ENCODE assay signal across 16 cellular contexts in genomic region chr3:57696861-57697321, GRCh38. TPM values are rescaled to one million over a fixed set of nuclear protein-coding genes. Genes with fewer than 3 reads are reported as not detected.
DNase-seq lines count a peak whose midpoint lies in the region; ATAC-seq and TF ChIP-seq lines count a peak whose summit lies in the region.
"Had no signal": no experiment of that assay in that cellular context is flagged by ENCODE, and none has a peak within 500 bp of the region (broad histone marks: within the 10 kb centered on the region; RNA-seq: fewer than 3 reads in every experiment).

No MANE protein-coding gene starts in this region.

- no peak overlapping the region for H3K4me3 Mint-ChIP-seq in Calu3 (ENCODE audit: low read depth, unreplicated experiment)
- H3K4me3 Mint-ChIP-seq in T-helper 2 cell treated with Interferon-gamma antibody and Interleukin-4, amounts not matched to agents 5 μg/mL and 100 μg/mL, for 36 hours = no peak overlapping the region
- H3K4me3 Mint-ChIP-seq: activated B cell treated with CpG ODN at 0.5 μM for 24 hours; activated naive CD4-positive, alpha-beta T cell treated with anti-CD3 and anti-CD28 coated beads, Interleukin-2, amount 50 U/mL, for 24 hours; memory B cell had no signal

- intact Hi-C loops in Calu3 (cut with micrococcal nuclease; ENCODE audit: unreplicated experiment) = no loop called here

- TF ChIP-seq CTCF in Calu3 (IDR thresholded peaks at IDR 0.05; ENCODE audit: unreplicated experiment) = no peak
- no peak for TF ChIP-seq CTCF in cardiac fibroblast (IDR thresholded peaks at IDR 0.05; ENCODE audit: low read depth, low read length)
- no peak for TF ChIP-seq CTCF in omental fat pad (IDR thresholded peaks at IDR 0.05)

- BruUV-seq in Calu3 (replicated peaks; lab: Mats Ljungman, UMichigan) = no TSS peak

- peak; percentile 5 for ATAC-seq in omental fat pad (ENCODE audit: low FRiP score)
- ATAC-seq in GM19351 (IDR thresholded peaks at IDR 0.05; ENCODE audit: unreplicated experiment) = no peak

- DNase-seq in Calu3 (peak; percentile 10), NCI-H226 (peak; percentile 90), cardiac fibroblast (ENCODE audit: low read depth in 2 of 2) (peak; percentile 10 to 40), omental fat pad (ENCODE audit: low spot score) (no peak), NCI-H774 (lab: John Stamatoyannopoulos, UW) (no peak), hippocampal formation (lab: John Stamatoyannopoulos, UW) (no peak)
- no peak for DNase-seq in T-helper 2 cell treated with Interferon-gamma antibody and Interleukin-4, amounts not matched to agents 5 μg/mL and 100 μg/mL, for 36 hours (ENCODE audit: low spot score)
- DNase-seq: activated B cell treated with CpG ODN at 0.5 μM for 24 hours; activated CD8-positive, alpha-beta memory T cell treated with anti-CD3 and anti-CD28 coated beads, Interleukin-2, amount 50 U/mL, for 4 hours; KG1; NCI-H2081 treated with DMSO at 0.1 percent for 48 hours; nucleus accumbens had no signal

- H3K27me3 Mint-ChIP-seq in Calu3 (ENCODE audit: unreplicated experiment) = no peaks in the 10 kb centered on the region
- peaks cover 3% of the 10 kb centered on the region for H3K27me3 Mint-ChIP-seq in T-helper 2 cell treated with Interferon-gamma antibody and Interleukin-4, amounts not matched to agents 5 μg/mL and 100 μg/mL, for 36 hours (ENCODE audit: low read depth)
- H3K27me3 Mint-ChIP-seq: activated B cell treated with CpG ODN at 0.5 μM for 24 hours; activated naive CD4-positive, alpha-beta T cell treated with anti-CD3 and anti-CD28 coated beads, Interleukin-2, amount 50 U/mL, for 24 hours; memory B cell had no signal

- CTCF ChIA-PET in Calu3 (lab: Charles Lee) = interaction anchor here (1.4 kb wide), 1 partner anchor 10 kb away, joined by 7 read pairs; no protein-coding TSS in a partner anchor

- no peaks in the 10 kb centered on the region for H3K9me3 Mint-ChIP-seq in Calu3 (ENCODE audit: low read depth, unreplicated experiment)
- H3K9me3 Mint-ChIP-seq in T-helper 2 cell treated with Interferon-gamma antibody and Interleukin-4, amounts not matched to agents 5 μg/mL and 100 μg/mL, for 36 hours = no peaks in the 10 kb centered on the region
- H3K9me3 Mint-ChIP-seq: activated B cell treated with CpG ODN at 0.5 μM for 24 hours; activated naive CD4-positive, alpha-beta T cell treated with anti-CD3 and anti-CD28 coated beads, Interleukin-2, amount 50 U/mL, for 24 hours; memory B cell had no signal

- H3K4me1 Mint-ChIP-seq in Calu3 (ENCODE audit: low read depth, unreplicated experiment) = peaks cover 6% of the 10 kb centered on the region
- H3K4me1 Mint-ChIP-seq in T-helper 2 cell treated with Interferon-gamma antibody and Interleukin-4, amounts not matched to agents 5 μg/mL and 100 μg/mL, for 36 hours (ENCODE audit: low read depth) = peaks cover 1% of the 10 kb centered on the region
- H3K4me1 Mint-ChIP-seq: activated naive CD4-positive, alpha-beta T cell treated with anti-CD3 and anti-CD28 coated beads, Interleukin-2, amount 50 U/mL, for 24 hours; memory B cell had no signal

- H3K4me3 ChIP-seq in cardiac fibroblast (replicated peaks in 1 of 2; ENCODE audit: low read depth in 2 of 2, low read length in 2 of 2) = no peak overlapping the region
- H3K4me3 ChIP-seq: HAP-1 had no signal

- peaks cover 19% of the 10 kb centered on the region for H3K36me3 Mint-ChIP-seq in Calu3 (ENCODE audit: insufficient read depth, unreplicated experiment)
- peaks cover 2% of the 10 kb centered on the region for H3K36me3 Mint-ChIP-seq in T-helper 2 cell treated with Interferon-gamma antibody and Interleukin-4, amounts not matched to agents 5 μg/mL and 100 μg/mL, for 36 hours (ENCODE audit: low read depth)
- H3K36me3 Mint-ChIP-seq: activated naive CD4-positive, alpha-beta T cell treated with anti-CD3 and anti-CD28 coated beads, Interleukin-2, amount 50 U/mL, for 24 hours; memory B cell had no signal

- H3K27ac Mint-ChIP-seq in Calu3 (ENCODE audit: unreplicated experiment) = no peak overlapping the region
- no peak overlapping the region for H3K27ac Mint-ChIP-seq in T-helper 2 cell treated with Interferon-gamma antibody and Interleukin-4, amounts not matched to agents 5 μg/mL and 100 μg/mL, for 36 hours
- H3K27ac Mint-ChIP-seq: activated B cell treated with CpG ODN at 0.5 μM for 24 hours; activated naive CD4-positive, alpha-beta T cell treated with anti-CD3 and anti-CD28 coated beads, Interleukin-2, amount 50 U/mL, for 24 hours; memory B cell had no signal

RNA-seq across cellular contexts. Expression of gene DENND6A, which starts 4.0 kb away (rescaled TPM):
- total RNA-seq in Calu3 (2022) = 23.7 and 25.1 TPM in 2 replicates
- 10 to 100 TPM; 20.8 to 62.7 (median 21.8) TPM for total RNA-seq in omental fat pad

RNA-seq across cellular contexts. Expression of gene SLMAP, which starts 59.2 kb away (rescaled TPM):
- 103 and 114 TPM in 2 replicates for total RNA-seq in Calu3 (2022)
- 10 to 100 TPM; 42.7 to 72.7 (median 47.1) TPM for total RNA-seq in omental fat pad

Comparison
In these comparisons a context has a peak if more than half of its experiments do, and no peak if none do; other contexts are left out.
1. DNase-seq: peak in Calu3 (single experiment), NCI-H226 (single experiment) and cardiac fibroblast (2 of 2); none in omental fat pad (single experiment), NCI-H774 (single experiment), T-helper 2 cell treated with Interferon-gamma antibody and Interleukin-4, amounts not matched to agents 5 μg/mL and 100 μg/mL, for 36 hours (single experiment) and hippocampal formation (0 of 2).